ENCODE assay signal across 14 cellular contexts in the genomic region with DNA sequence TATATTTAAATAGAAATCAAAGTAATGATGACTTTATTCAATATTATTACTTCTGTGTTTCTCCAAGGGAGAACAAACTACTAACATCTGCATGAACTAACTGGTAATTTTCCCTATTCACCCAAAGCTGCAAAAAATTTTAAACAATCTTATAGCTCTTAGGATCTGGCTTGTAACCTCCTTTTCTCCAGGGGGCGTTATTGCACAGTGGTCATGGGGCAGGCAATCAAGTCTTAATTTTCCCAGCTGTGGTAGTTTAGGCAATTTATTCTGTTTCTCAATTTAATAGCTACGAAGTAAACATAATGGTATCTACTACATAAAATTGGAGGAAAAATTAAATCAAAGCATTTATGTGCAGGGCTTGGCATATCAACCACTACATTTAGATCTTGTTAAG.
A peak's percentile ranks its signal among the peaks of the same experiment; 100 is the strongest.
DNase-seq lines count a peak whose midpoint lies in the region; ATAC-seq and TF ChIP-seq lines count a peak whose summit lies in the region.
"Had no signal": no experiment of that assay in that cellular context is flagged by ENCODE, and none has a peak within 500 bp of the region (broad histone marks: within the 10 kb centered on the region; RNA-seq: fewer than 3 reads in every experiment).

No MANE protein-coding gene starts in this region.

- H3K36me3 ChIP-seq in heart right ventricle = no peaks in the 10 kb centered on the region
- H3K36me3 ChIP-seq in Loucy (ENCODE audit: insufficient read depth, low read length) = no peaks in the 10 kb centered on the region
- no peaks in the 10 kb centered on the region for H3K36me3 ChIP-seq in smooth muscle cell (ENCODE audit: low read depth)

- peaks cover 6 to 43% (median 24%) of the 10 kb centered on the region in 9 donors for H3K4me1 ChIP-seq in heart right ventricle
- no peaks in the 10 kb centered on the region for H3K4me1 ChIP-seq in right cardiac atrium (ENCODE audit: control insufficient read depth, insufficient read depth, low read length)
- no peaks in the 10 kb centered on the region for H3K4me1 ChIP-seq in Loucy (ENCODE audit: insufficient read depth, low read length, poor library complexity, severe bottlenecking)
- peaks cover 12% of the 10 kb centered on the region for H3K4me1 ChIP-seq in smooth muscle cell (ENCODE audit: low read depth)

- H3K27ac Mint-ChIP-seq in T-cell = no peak overlapping the region
- H3K27ac Mint-ChIP-seq: CD4-positive, alpha-beta memory T cell had no signal

- H3K27ac ChIP-seq in heart right ventricle (peak overlapping the region in 1 of 10 donors; percentile 1), right cardiac atrium (ENCODE audit: low read length) (no peak overlapping the region), smooth muscle cell (ENCODE audit: low read depth) (peak overlapping the region; percentile 34)

- TF ChIP-seq CTCF in heart right ventricle (IDR thresholded peaks at IDR 0.05) = peak in 6 of 9 donors; percentile 9 to 42 (median 16)
- TF ChIP-seq CTCF in Loucy (conservative IDR thresholded peaks at IDR 0.05; ENCODE audit: low read length) = peak; percentile 94
- peak; percentile 84 for TF ChIP-seq CTCF in epithelial cell of proximal tubule (conservative IDR thresholded peaks at IDR 0.05; ENCODE audit: low read depth, low read length)
- peak; percentile 37 for TF ChIP-seq CTCF in smooth muscle cell (IDR thresholded peaks at IDR 0.05; ENCODE audit: borderline replicate concordance, insufficient read depth, poor library complexity, severe bottlenecking)

- no peak overlapping the region for H3K4me3 Mint-ChIP-seq in T-cell
- H3K4me3 Mint-ChIP-seq: CD4-positive, alpha-beta memory T cell had no signal

- no peak for ATAC-seq in heart right ventricle
- no peak for ATAC-seq in right cardiac atrium
- ATAC-seq in T-cell (replicated peaks in 1 of 4) = no peak
- ATAC-seq in GM21529 (IDR thresholded peaks at IDR 0.05; ENCODE audit: unreplicated experiment) = no peak
- ATAC-seq: left colon had no signal

- H3F3A ChIP-seq in Loucy (ENCODE audit: low read depth) (no peaks in the 10 kb centered on the region), smooth muscle cell (ENCODE audit: low read depth) (no peaks in the 10 kb centered on the region)

- H2AFZ ChIP-seq in Loucy (ENCODE audit: low read length) (no peak overlapping the region), smooth muscle cell (ENCODE audit: low read depth) (no peak overlapping the region)

- H3K4me2 ChIP-seq in Loucy (ENCODE audit: low read depth, low read length, poor library complexity, severe bottlenecking) = no peak overlapping the region
- peak overlapping the region; percentile 47 for H3K4me2 ChIP-seq in smooth muscle cell

- H3K9me3 ChIP-seq in heart right ventricle = no peaks in the 10 kb centered on the region
- no peaks in the 10 kb centered on the region for H3K9me3 ChIP-seq in right cardiac atrium (ENCODE audit: control insufficient read depth, low read length)
- no peaks in the 10 kb centered on the region for H3K9me3 ChIP-seq in Loucy (ENCODE audit: insufficient read depth, low read depth, low read length)
- H3K9me3 ChIP-seq in smooth muscle cell (replicated peaks; ENCODE audit: low read depth) = no peaks in the 10 kb centered on the region

- H4K20me1 ChIP-seq in Loucy (ENCODE audit: insufficient read depth, low read length, poor library complexity, severe bottlenecking) (no peaks in the 10 kb centered on the region), smooth muscle cell (ENCODE audit: low read depth) (no peaks in the 10 kb centered on the region)

- H3K27me3 Mint-ChIP-seq in T-cell = peaks cover 1 to 3% of the 10 kb centered on the region in 2 donors

- no peaks in the 10 kb centered on the region for H3K79me2 ChIP-seq in Loucy (ENCODE audit: insufficient read depth, low read length)
- H3K79me2 ChIP-seq in smooth muscle cell (ENCODE audit: low read depth) = no peaks in the 10 kb centered on the region

- intact Hi-C loops in heart right ventricle (cut with DNase I) = loop anchor here in 2 of 10 donors (5.0 to 10.0 kb wide), 2 partner anchors 87 to 136 kb away; partner anchors contain the start of gene GUCY1A1 (in 1 of the 2)
- intact Hi-C loops in right cardiac atrium (cut with DNase I) = no loop called here

- POLR2A ChIA-PET in T-cell (lab: Charles Lee) = no interaction called here

- 67 to 84% methylated on average over 2 of the region's 2 CpGs for WGBS in heart right ventricle, 2 donors
- WGBS in right cardiac atrium = 71% methylated on average over 2 of the region's 2 CpGs
- 32% methylated on average over 2 of the region's 2 CpGs for WGBS in smooth muscle cell (ENCODE audit: low lambda C conversion rate)

- CTCF ChIA-PET in T-cell (lab: Charles Lee) = no interaction called here

- no peaks in the 10 kb centered on the region for H3K27me3 ChIP-seq in heart right ventricle
- no peaks in the 10 kb centered on the region for H3K27me3 ChIP-seq in right cardiac atrium (ENCODE audit: control insufficient read depth, insufficient read depth)
- H3K27me3 ChIP-seq in Loucy (ENCODE audit: insufficient read depth, low read length, poor library complexity, severe bottlenecking) = no peaks in the 10 kb centered on the region
- no peaks in the 10 kb centered on the region for H3K27me3 ChIP-seq in smooth muscle cell (ENCODE audit: low read depth)

- no peaks in the 10 kb centered on the region for H3K9me3 Mint-ChIP-seq in T-cell

- no peaks in the 10 kb centered on the region for H3K36me3 Mint-ChIP-seq in T-cell
- H3K36me3 Mint-ChIP-seq: CD4-positive, alpha-beta memory T cell had no signal

- H3K9ac ChIP-seq in Loucy (ENCODE audit: low read depth, low read length, poor library complexity, severe bottlenecking) (no peak overlapping the region), smooth muscle cell (ENCODE audit: low read depth) (no peak overlapping the region)

- no peaks in the 10 kb centered on the region for H3K9me2 ChIP-seq in Loucy (replicated peaks; ENCODE audit: low read depth, low read length)

- peaks cover 0 to 3% (median 0%) of the 10 kb centered on the region in 3 donors for H3K4me1 Mint-ChIP-seq in T-cell
- H3K4me1 Mint-ChIP-seq: CD4-positive, alpha-beta memory T cell had no signal

- H3K4me3 ChIP-seq in heart right ventricle (no peak overlapping the region), right cardiac atrium (ENCODE audit: low read length) (no peak overlapping the region), Loucy (ENCODE audit: low read length, poor library complexity, severe bottlenecking) (no peak overlapping the region), epithelial cell of proximal tubule (ENCODE audit: low read depth, low read length) (no peak overlapping the region), smooth muscle cell (no peak overlapping the region)

- DNase-seq in heart right ventricle (no peak), right cardiac atrium (no peak), epithelial cell of proximal tubule (ENCODE audit: low read depth) (no peak), smooth muscle cell (lab: John Stamatoyannopoulos, UW; ENCODE audit: unreplicated experiment) (no peak), T-cell (no peak), DMS79 treated with DMSO at 0.1 percent for 48 hours (lab: John Stamatoyannopoulos, UW) (no peak)
- DNase-seq: activated CD4-positive, alpha-beta T cell treated with anti-CD3 and anti-CD28 coated beads, Interleukin-2, amount 50 U/mL, for 1 hour; caudate nucleus; CD4-positive, alpha-beta memory T cell; left colon; NCI-H526; stimulated activated CD4-positive, alpha-beta T cell treated with anti-CD3 and anti-CD28 coated beads, Interleukin-12 subunit alpha, Interleukin-12 subunit beta, amount 100 ng/mL, for 4 hours had no signal

Comparison
In these comparisons a context has a peak if more than half of its experiments do, and no peak if none do; other contexts are left out.
1. CTCF ChIP-seq: peak in every context shown above with its lines; median percentile 94 in Loucy; 84 in epithelial cell of proximal tubule; 37 in smooth muscle cell; 16 in heart right ventricle.